Comparison of ENCODE assay signal across 12 cellular contexts in genomic region chr4:87985887-87986200, GRCh38. TPM values are rescaled to one million over a fixed set of nuclear protein-coding genes. Genes with fewer than 3 reads are reported as not detected.
"Had no signal": no experiment of that assay in that cellular context is flagged by ENCODE, and none has a peak within 500 bp of the region (broad histone marks: within the 10 kb centered on the region; RNA-seq: fewer than 3 reads in every experiment).

No MANE protein-coding gene starts in this region.

- H3K4me1 Mint-ChIP-seq: activated T-helper 17 cell treated with anti-CD3 and anti-CD28 coated beads, Interleukin-2, amount 50 U/mL, for 72 hours had no signal

- H3K27ac Mint-ChIP-seq: activated naive CD4-positive, alpha-beta T cell treated with anti-CD3 and anti-CD28 coated beads for 36 hours; activated T-helper 17 cell treated with anti-CD3 and anti-CD28 coated beads, Interleukin-2, amount 50 U/mL, for 72 hours; WTC11 had no signal

- H3K27ac ChIP-seq: cardiac muscle cell, heart right ventricle, left ventricle myocardium inferior, parathyroid adenoma, stomach, vagina had no signal

- H3K4me3 ChIP-seq: cardiac muscle cell, heart right ventricle, left ventricle myocardium inferior, stomach, vagina had no signal

- H2AFZ ChIP-seq: parathyroid adenoma had no signal

- H3K36me3 ChIP-seq: cardiac muscle cell, heart right ventricle, left ventricle myocardium inferior, stomach, vagina had no signal

- H3K27me3 ChIP-seq: cardiac muscle cell, stomach, vagina had no signal

- H3K4me1 ChIP-seq: heart right ventricle, left ventricle myocardium inferior, parathyroid adenoma, stomach, vagina had no signal

- H3K79me2 ChIP-seq: parathyroid adenoma had no signal

- H3K9me3 Mint-ChIP-seq: activated naive CD4-positive, alpha-beta T cell treated with anti-CD3 and anti-CD28 coated beads for 36 hours; activated T-helper 17 cell treated with anti-CD3 and anti-CD28 coated beads, Interleukin-2, amount 50 U/mL, for 72 hours; WTC11 had no signal

- DNase-seq: effector CD4-positive, alpha-beta T cell had no signal

- H3K4me3 Mint-ChIP-seq: activated naive CD4-positive, alpha-beta T cell treated with anti-CD3 and anti-CD28 coated beads for 36 hours; activated T-helper 17 cell treated with anti-CD3 and anti-CD28 coated beads, Interleukin-2, amount 50 U/mL, for 72 hours; WTC11 had no signal

- H3K9me3 ChIP-seq: heart right ventricle, left ventricle myocardium inferior, stomach, vagina had no signal

RNA-seq across cellular contexts. Expression of gene SPP1, which starts 10.3 kb away (rescaled TPM):
- total RNA-seq: activated CD8-positive, alpha-beta memory T cell treated with anti-CD3 and anti-CD28 coated beads for 36 hours; activated naive CD4-positive, alpha-beta T cell treated with anti-CD3 and anti-CD28 coated beads for 36 hours; endothelial cell of umbilical vein had no signal
